ENCODE assay signal across 9 cellular contexts in genomic region chr2:189646521-189646920, GRCh38.
"Had no signal": no experiment of that assay in that cellular context is flagged by ENCODE, and none has a peak within 500 bp of the region (broad histone marks: within the 10 kb centered on the region; RNA-seq: fewer than 3 reads in every experiment).

No MANE protein-coding gene starts in this region.

- FAIRE-seq: HTR-8/SVneo had no signal

- H3K27ac ChIP-seq: GM23248, KMS-11 had no signal

- DNase-seq: GM23248, GOT3, H7, HFFc6, KBM-7 had no signal

- H3K4me1 ChIP-seq: HAP-1 had no signal

- ATAC-seq: HCT116 had no signal

- H3K4me3 ChIP-seq: GM23248, HAP-1 had no signal

- H3K9me3 ChIP-seq: HAP-1 had no signal

- H2AFZ ChIP-seq: GM23248 had no signal

- H3K36me3 ChIP-seq: HAP-1 had no signal

- H3K4me2 ChIP-seq: KMS-11 had no signal

- H3K9ac ChIP-seq: GM23248, KMS-11 had no signal
